ENCODE assay signal across 10 cellular contexts in genomic region chr2:206287197-206287596, GRCh38. TPM values are rescaled to one million over a fixed set of nuclear protein-coding genes. Genes with fewer than 3 reads are reported as not detected.
"Had no signal": no experiment of that assay in that cellular context is flagged by ENCODE, and none has a peak within 500 bp of the region (broad histone marks: within the 10 kb centered on the region; RNA-seq: fewer than 3 reads in every experiment).

No MANE protein-coding gene starts in this region.

- H3K4me3 ChIP-seq: K562 had no signal

- FAIRE-seq: HepG2, HTR-8/SVneo, K562 had no signal

- H3K27ac ChIP-seq: HL-60, KMS-11 had no signal

- DNase-seq: IMR-90, KBM-7, KG1 had no signal

- ATAC-seq: HepG2, K562 had no signal

- H3K27ac Mint-ChIP-seq: IgD-negative memory B cell had no signal

RNA-seq across cellular contexts. Expression of gene ZDBF2, which starts 12.7 kb away (rescaled TPM):
- total RNA-seq: HT-29 had no signal
